ENCODE assay signal across 8 cellular contexts in genomic region chr17:8138672-8139371, GRCh38. TPM values are rescaled to one million over a fixed set of nuclear protein-coding genes. Genes with fewer than 3 reads are reported as not detected.
DNase-seq lines count a peak whose midpoint lies in the region; ATAC-seq, FAIRE-seq and TF ChIP-seq lines count a peak whose summit lies in the region.

No MANE protein-coding gene starts in this region.

- H3K4me1 ChIP-seq in right atrium auricular region (peaks cover 0 to 37% of the 10 kb centered on the region in 2 donors), vagina (peaks cover 23% of the 10 kb centered on the region)

- peak; percentile 94 for FAIRE-seq in GM12892 (lab: Jason Lieb, UNC)

- H3K27ac ChIP-seq in right atrium auricular region (peak overlapping the region; percentile 88 to 95), vagina (peak overlapping the region; percentile 94)

- TF ChIP-seq CTCF in right atrium auricular region (IDR thresholded peaks at IDR 0.05) (peak; percentile 57 to 89), vagina (IDR thresholded peaks at IDR 0.05) (peak; percentile 71 to 92 (median 83))

- DNase-seq in GM12892 (ENCODE audit: insufficient read length) = peak; percentile 80
- DNase-seq in NCI-H146 treated with DMSO at 0.1 percent for 48 hours (lab: John Stamatoyannopoulos, UW; ENCODE audit: unreplicated experiment) = peak; percentile 90
- DNase-seq in T-helper 1 cell = peak; percentile 87 to 97 (median 93)
- DNase-seq in anterior cingulate cortex (lab: John Stamatoyannopoulos, UW) = peak; percentile 45 to 99 (median 91)
- peak; percentile 97 for DNase-seq in right atrium auricular region (ENCODE audit: low spot score)
- peak; percentile 86 for DNase-seq in pulmonary artery endothelial cell (ENCODE audit: low read depth, low spot score)
- no peak for DNase-seq in vagina (ENCODE audit: extremely low spot score in 2 of 2)

- no peaks in the 10 kb centered on the region for H3K9me3 ChIP-seq in right atrium auricular region
- no peaks in the 10 kb centered on the region for H3K9me3 ChIP-seq in vagina

- H3K36me3 ChIP-seq in right atrium auricular region (peaks cover 46% of the 10 kb centered on the region), vagina (peaks cover 3 to 47% of the 10 kb centered on the region in 2 donors)

- no peaks in the 10 kb centered on the region for H3K27me3 ChIP-seq in right atrium auricular region
- H3K27me3 ChIP-seq in vagina = no peaks in the 10 kb centered on the region

- intact Hi-C loops in vagina (cut with DNase I) = no loop called here

- H3K4me3 ChIP-seq in right atrium auricular region (peak overlapping the region in 1 of 2 donors; percentile 10), vagina (peak overlapping the region; percentile 26 to 29)

- peak; percentile 80 for ATAC-seq in HG02870 (IDR thresholded peaks at IDR 0.05; ENCODE audit: unreplicated experiment)

- peak; percentile 40; the same call in 1 of the 2 replicates for TF ChIP-seq POLR2A in GM12892 (IDR thresholded peaks at IDR 0.05; ENCODE audit: low read depth, low read length)
- TF ChIP-seq POLR2A in vagina (IDR thresholded peaks at IDR 0.05) = peak in 1 of 2 donors; percentile 52

RNA-seq across cellular contexts. Expression of gene PER1, which starts 13.4 kb away (rescaled TPM):
- polyA plus RNA-seq in GM12892 (2012; ENCODE audit: missing spikeins) = 11.8 TPM
- 10 to 100 TPM; 59.4 to 75.0 TPM for total RNA-seq in right atrium auricular region
- total RNA-seq in pulmonary artery endothelial cell = 8.0 and 11.3 TPM in 2 replicates
- total RNA-seq in vagina = 215 TPM

RNA-seq across cellular contexts. Expression of gene HES7, which starts 14.9 kb away (rescaled TPM):
- 0.21 TPM for polyA plus RNA-seq in GM12892 (2012; ENCODE audit: missing spikeins)
- total RNA-seq in right atrium auricular region (not detected), pulmonary artery endothelial cell (0.14 and 0.40 TPM in 2 replicates), vagina (not detected)

RNA-seq across cellular contexts. Expression of gene ALOXE3, which starts 20.5 kb away (rescaled TPM):
- polyA plus RNA-seq in GM12892 (2012; ENCODE audit: missing spikeins) = not detected
- under 1 TPM in 1 of 2 donors, not detected in 1; 0.20 TPM for total RNA-seq in right atrium auricular region
- not detected in 2 replicates for total RNA-seq in pulmonary artery endothelial cell
- total RNA-seq in vagina = 1.5 TPM

RNA-seq across cellular contexts. Expression of gene VAMP2, which starts 23.9 kb away (rescaled TPM):
- polyA plus RNA-seq in GM12892 (2012; ENCODE audit: missing spikeins) = 32.1 TPM
- 10 to 100 TPM; 27.4 to 39.7 TPM for total RNA-seq in right atrium auricular region
- total RNA-seq in pulmonary artery endothelial cell = 3.9 and 4.0 TPM in 2 replicates
- total RNA-seq in vagina = 35.6 TPM

RNA-seq across cellular contexts. Expression of gene TMEM107, which starts 37.4 kb away (rescaled TPM):
- polyA plus RNA-seq in GM12892 (2012; ENCODE audit: missing spikeins) = 22.7 TPM
- total RNA-seq in right atrium auricular region = 10 to 100 TPM in 1 of 2 donors, 1 to 10 TPM in 1; 7.3 to 11.0 TPM
- total RNA-seq in pulmonary artery endothelial cell = 15.8 and 33.2 TPM in 2 replicates
- total RNA-seq in vagina = 20.6 TPM

Comparison
In these comparisons a context has a peak if more than half of its experiments do, and no peak if none do; other contexts are left out.
1. DNase-seq: peak in GM12892 (single experiment), NCI-H146 treated with DMSO at 0.1 percent for 48 hours (single experiment), T-helper 1 cell (5 of 5), anterior cingulate cortex (58 of 58), right atrium auricular region (single experiment) and pulmonary artery endothelial cell (single experiment); none in vagina (0 of 2).